ENCODE assay signal across 8 cellular contexts in genomic region chr1:68111804-68112436, GRCh38.
DNase-seq lines count a peak whose midpoint lies in the region; ATAC-seq and TF ChIP-seq lines count a peak whose summit lies in the region.

No MANE protein-coding gene starts in this region.

- ATAC-seq in activated CD4-positive, alpha-beta T cell treated with anti-CD3 and anti-CD28 coated beads for 36 hours: no peak

- H3K27me3 ChIP-seq in spleen (replicated peaks in 1 of 7): no peaks in the 10 kb centered on the region

- DNase-seq in NK-92 treated with Interleukin-12 subunit alpha and Interleukin-12 subunit beta, amount 100 ng/mL, for 24 hours (lab: John Stamatoyannopoulos, UW): peak; percentile 3
- DNase-seq in NK-92 (lab: John Stamatoyannopoulos, UW; ENCODE audit: unreplicated experiment) (no peak), NCI-H2227 (lab: John Stamatoyannopoulos, UW; ENCODE audit: unreplicated experiment) (peak; percentile 81), iPS-NIHi7 (ENCODE audit: extremely low spot score) (peak; percentile 38), spleen (no peak)
- no peak for DNase-seq in stimulated activated CD4-positive, alpha-beta T cell treated with anti-CD3 and anti-CD28 coated beads, Interleukin-2, amount 100 ng/mL, for 24 hours
- no peak for DNase-seq in activated CD4-positive, alpha-beta T cell treated with anti-CD3 and anti-CD28 coated beads for 36 hours

- peaks cover 9% of the 10 kb centered on the region for H3K36me3 Mint-ChIP-seq in brain
- no peaks in the 10 kb centered on the region for H3K36me3 Mint-ChIP-seq in activated CD4-positive, alpha-beta T cell treated with anti-CD3 and anti-CD28 coated beads for 36 hours (ENCODE audit: low read depth)

- 32 to 42% (median 37%) methylated on average over 5 of the region's 5 CpGs for WGBS in spleen, 5 donors

- H3K27ac Mint-ChIP-seq in brain: peak overlapping the region; percentile 69 to 98 (median 96)
- H3K27ac Mint-ChIP-seq in activated CD4-positive, alpha-beta T cell treated with anti-CD3 and anti-CD28 coated beads for 36 hours: no peak overlapping the region

- CTCF ChIA-PET in activated CD4-positive, alpha-beta T cell treated with anti-CD3 and anti-CD28 coated beads for 36 hours (lab: Charles Lee): no interaction called here

- H3K4me1 ChIP-seq in spleen: peaks cover 0 to 11% (median 4%) of the 10 kb centered on the region in 6 donors

- peaks cover 0 to 8% (median 5%) of the 10 kb centered on the region in 5 experiments for H3K9me3 Mint-ChIP-seq in brain
- H3K9me3 Mint-ChIP-seq in activated CD4-positive, alpha-beta T cell treated with anti-CD3 and anti-CD28 coated beads for 36 hours (ENCODE audit: low read depth): no peaks in the 10 kb centered on the region

- peak overlapping the region in 2 of 5 experiments; percentile 41 to 66 for H3K4me3 Mint-ChIP-seq in brain
- no peak overlapping the region for H3K4me3 Mint-ChIP-seq in activated CD4-positive, alpha-beta T cell treated with anti-CD3 and anti-CD28 coated beads for 36 hours

- no peaks in the 10 kb centered on the region for H3K36me3 ChIP-seq in spleen

- POLR2A ChIA-PET in activated CD4-positive, alpha-beta T cell treated with anti-CD3 and anti-CD28 coated beads for 36 hours (lab: Charles Lee): no interaction called here

- no peak overlapping the region for H3K4me3 ChIP-seq in spleen

- no peaks in the 10 kb centered on the region for H3K9me3 ChIP-seq in spleen

- TF ChIP-seq CTCF in brain (conservative IDR thresholded peaks at IDR 0.05) (peak; percentile 84 to 85), spleen (IDR thresholded peaks at IDR 0.05 in 8 of 11, conservative IDR thresholded peaks at IDR 0.05 in 3 of 11) (peak in 8 of 11 experiments; percentile 7 to 58 (median 42))

- peaks cover 5% of the 10 kb centered on the region for H3K27me3 Mint-ChIP-seq in brain
- peaks cover 7% of the 10 kb centered on the region for H3K27me3 Mint-ChIP-seq in activated CD4-positive, alpha-beta T cell treated with anti-CD3 and anti-CD28 coated beads for 36 hours

- TF ChIP-seq POLR2A in spleen (IDR thresholded peaks at IDR 0.05): no peak

- intact Hi-C loops in spleen (cut with DNase I; ENCODE audit: low total_unique reads): loop anchor here (10.0 kb wide), 3 partner anchors 257 to 1623 kb away; no protein-coding TSS in a partner anchor
- intact Hi-C loops in activated CD4-positive, alpha-beta T cell treated with anti-CD3 and anti-CD28 coated beads for 36 hours (cut with DNase I, micrococcal nuclease): loop anchor here (2.0 to 10.0 kb wide), 4 partner anchors 260 to 483 kb away; no protein-coding TSS in a partner anchor

- H3K4me1 Mint-ChIP-seq in brain: peaks cover 39% of the 10 kb centered on the region
- peaks cover 2% of the 10 kb centered on the region for H3K4me1 Mint-ChIP-seq in activated CD4-positive, alpha-beta T cell treated with anti-CD3 and anti-CD28 coated beads for 36 hours

- peak overlapping the region in 1 of 8 donors; percentile 4 for H3K27ac ChIP-seq in spleen

Comparison
In these comparisons a context has a peak if more than half of its experiments do, and no peak if none do; other contexts are left out.
1. DNase-seq: peak in NK-92 treated with Interleukin-12 subunit alpha and Interleukin-12 subunit beta, amount 100 ng/mL, for 24 hours (single experiment), NCI-H2227 (single experiment) and iPS-NIHi7 (single experiment); none in NK-92 (single experiment), spleen (single experiment), stimulated activated CD4-positive, alpha-beta T cell treated with anti-CD3 and anti-CD28 coated beads, Interleukin-2, amount 100 ng/mL, for 24 hours (0 of 2) and activated CD4-positive, alpha-beta T cell treated with anti-CD3 and anti-CD28 coated beads for 36 hours (single experiment).